In the genomic region with DNA sequence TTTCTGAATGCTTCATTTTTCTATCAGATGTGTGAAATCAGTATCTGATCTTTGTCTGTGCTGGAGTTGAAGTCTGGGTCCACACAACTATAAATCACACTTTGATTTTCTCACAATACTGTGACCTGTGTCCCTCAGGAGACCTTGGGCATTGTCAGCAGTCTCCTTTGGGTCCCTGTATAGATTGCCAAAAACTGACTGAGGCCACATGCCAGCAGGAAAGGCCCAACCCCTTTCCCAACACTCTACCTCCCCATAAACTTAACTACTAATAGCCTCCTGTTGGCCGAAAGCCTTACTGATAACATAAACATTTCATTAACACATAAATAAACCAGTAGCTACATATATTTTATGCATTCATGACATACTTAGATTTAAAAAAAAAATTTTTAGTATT, we compare ENCODE assay signal across 4 cellular contexts.
"Had no signal": no experiment of that assay in that cellular context is flagged by ENCODE, and none has a peak within 500 bp of the region (broad histone marks: within the 10 kb centered on the region; RNA-seq: fewer than 3 reads in every experiment).

No MANE protein-coding gene starts in this region.

- DNase-seq: H9, HCEC 1CT had no signal

- H3K9me3 Mint-ChIP-seq: GM23338 had no signal

- H3K4me2 ChIP-seq: GM23338 had no signal

- ATAC-seq: GM23338 had no signal

- H3K27me3 Mint-ChIP-seq: IgD-negative memory B cell had no signal

- H3K27ac Mint-ChIP-seq: GM23338, IgD-negative memory B cell had no signal

- H3K4me3 ChIP-seq: GM23338 had no signal

- H2AFZ ChIP-seq: GM23338 had no signal

- H3K4me1 Mint-ChIP-seq: GM23338 had no signal

- H3K4me3 Mint-ChIP-seq: GM23338, H9, IgD-negative memory B cell had no signal
